Comparison of ENCODE assay signal across 20 cellular contexts in genomic region chr14:32449640-32450039, GRCh38.
A peak's percentile ranks its signal among the peaks of the same experiment; 100 is the strongest.
DNase-seq lines count a peak whose midpoint lies in the region; ATAC-seq and TF ChIP-seq lines count a peak whose summit lies in the region.
"Had no signal": no experiment of that assay in that cellular context is flagged by ENCODE, and none has a peak within 500 bp of the region (broad histone marks: within the 10 kb centered on the region; RNA-seq: fewer than 3 reads in every experiment).

No MANE protein-coding gene starts in this region.

- H3K4me3 ChIP-seq in left ventricle myocardium inferior: no peak overlapping the region
- H3K4me3 ChIP-seq in muscle layer of colon (ENCODE audit: low read depth in 1 of 2, low read length in 2 of 2): no peak overlapping the region
- H3K4me3 ChIP-seq: HAP-1, MG63 had no signal

- H3K9me3 ChIP-seq in left ventricle myocardium inferior (replicated peaks): no peaks in the 10 kb centered on the region
- H3K9me3 ChIP-seq in muscle layer of colon (ENCODE audit: low read length): no peaks in the 10 kb centered on the region
- H3K9me3 ChIP-seq: HAP-1, MG63 had no signal

- DNase-seq in left ventricle myocardium inferior: no peak
- DNase-seq in Right ventricle myocardium inferior (ENCODE audit: missing footprints): no peak
- DNase-seq in NCI-H2227 (lab: John Stamatoyannopoulos, UW; ENCODE audit: unreplicated experiment): peak; percentile 23
- DNase-seq in DMS153 treated with DMSO at 0.1 percent for 48 hours (lab: John Stamatoyannopoulos, UW; ENCODE audit: unreplicated experiment): no peak
- DNase-seq: C1 segment of cervical spinal cord, DMS79 treated with DMSO at 0.1 percent for 48 hours, IMR-90, MG63, NCI-H1048, NCI-H1436, NCI-H1930, NCI-H2171, NCI-H446 treated with DMSO at 0.1 percent for 48 hours, OCI-M1, SHP77 treated with DMSO at 0.1 percent for 48 hours had no signal

- H3K4me1 ChIP-seq in left ventricle myocardium inferior (peaks cover 62% of the 10 kb centered on the region), muscle layer of colon (ENCODE audit: insufficient read depth, low read length) (peaks cover 23% of the 10 kb centered on the region)
- H3K4me1 ChIP-seq: HAP-1 had no signal

- intact Hi-C loops in left ventricle myocardium inferior (cut with micrococcal nuclease): no loop called here
- intact Hi-C loops in Right ventricle myocardium inferior (cut with DNase I): no loop called here

- H3K36me3 ChIP-seq in left ventricle myocardium inferior (no peaks in the 10 kb centered on the region), muscle layer of colon (ENCODE audit: insufficient read depth, low read length) (no peaks in the 10 kb centered on the region)
- H3K36me3 ChIP-seq: HAP-1, MG63 had no signal

- ATAC-seq in Right ventricle myocardium inferior (no peak), HG03521 (IDR thresholded peaks at IDR 0.05; ENCODE audit: unreplicated experiment) (no peak), GM18502 (IDR thresholded peaks at IDR 0.05; ENCODE audit: poor library complexity, unreplicated experiment) (no peak)

- no peak for TF ChIP-seq CTCF in left ventricle myocardium inferior (IDR thresholded peaks at IDR 0.05; ENCODE audit: borderline replicate concordance)

- no peak overlapping the region for H3K9ac ChIP-seq in muscle layer of colon (ENCODE audit: low read length)

- H3K27ac ChIP-seq in left ventricle myocardium inferior (replicated peaks) (peak overlapping the region; percentile 70), muscle layer of colon (ENCODE audit: low read depth, low read length) (peak overlapping the region; percentile 35)
- H3K27ac ChIP-seq: HL-60 had no signal

- H3K27me3 ChIP-seq in left ventricle myocardium inferior (ENCODE audit: low read depth) (no peaks in the 10 kb centered on the region), muscle layer of colon (ENCODE audit: control insufficient read depth in 1 of 2, insufficient read depth in 2 of 2, low read length in 2 of 2) (no peaks in the 10 kb centered on the region)
- H3K27me3 ChIP-seq: MG63 had no signal
